ENCODE assay signal across 1 cellular context in genomic region chr16:46688657-46689491, GRCh38.
TF ChIP-seq lines count a peak whose summit lies in the region.

Gene VPS35, minus strand, starts transcription at chr16:46689178. Its CDS starts 45 bp downstream, at chr16:46689133.

TF ChIP-seq in HepG2, 621 proteins besides CTCF, POLR2A, EP300 and RAD21 (continued from another document and continues in another):
- TF ChIP-seq BCLAF1 (IDR thresholded peaks at IDR 0.05): no peak
- TF ChIP-seq ZMYM3 (CRISPR knock-in tag; IDR thresholded peaks at IDR 0.05): no peak
- no peak for TF ChIP-seq SCMH1 (CRISPR knock-in tag; IDR thresholded peaks at IDR 0.05; ENCODE audit: borderline replicate concordance)
- TF ChIP-seq POGZ (CRISPR knock-in tag; IDR thresholded peaks at IDR 0.05): peak; percentile 26; the same call in 1 of the 2 replicates
- peak; percentile 25 for TF ChIP-seq ELF3 (CRISPR knock-in tag; IDR thresholded peaks at IDR 0.05)
- no peak for TF ChIP-seq MTA3 (CRISPR knock-in tag; IDR thresholded peaks at IDR 0.05)
- TF ChIP-seq HCFC1 (IDR thresholded peaks at IDR 0.05; ENCODE audit: low read depth, low read length): no peak
- peak; percentile 92 for TF ChIP-seq ZNF264 (CRISPR knock-in tag; IDR thresholded peaks at IDR 0.05)
- TF ChIP-seq ZNF12 (CRISPR knock-in tag; IDR thresholded peaks at IDR 0.05): 0 out of 2 replicates have a peak, but pooled peaks have one; percentile 24
- peak; percentile 5; the same call in 1 of the 2 replicates for TF ChIP-seq ZNF572 (CRISPR knock-in tag; IDR thresholded peaks at IDR 0.05)
- 0 out of 2 replicates have a peak, but pooled peaks have one; percentile 43 for TF ChIP-seq ZNF557 (CRISPR knock-in tag; IDR thresholded peaks at IDR 0.05)
- no peak for TF ChIP-seq IRX3 (CRISPR knock-in tag; IDR thresholded peaks at IDR 0.05; ENCODE audit: borderline replicate concordance, low read depth)
- peak; percentile 78 for TF ChIP-seq KAT8 (CRISPR knock-in tag; IDR thresholded peaks at IDR 0.05)
- peak; percentile 28 for TF ChIP-seq MIER3 (CRISPR knock-in tag; IDR thresholded peaks at IDR 0.05; ENCODE audit: borderline replicate concordance)
- no peak for TF ChIP-seq ZNF205 (CRISPR knock-in tag; IDR thresholded peaks at IDR 0.05)
- no peak for TF ChIP-seq ZNF552 (CRISPR knock-in tag; IDR thresholded peaks at IDR 0.05; ENCODE audit: borderline replicate concordance)
- peak; percentile 88 for TF ChIP-seq POLR2AphosphoS5 (IDR thresholded peaks at IDR 0.05; ENCODE audit: low read depth, low read length)
- TF ChIP-seq REXO4 (CRISPR knock-in tag; IDR thresholded peaks at IDR 0.05; ENCODE audit: borderline replicate concordance): no peak; the same call in 1 of the 2 replicates
- no peak for TF ChIP-seq SMC3 (IDR thresholded peaks at IDR 0.05; ENCODE audit: low read length)
- TF ChIP-seq NR1H2 (CRISPR knock-in tag; IDR thresholded peaks at IDR 0.05; ENCODE audit: borderline replicate concordance, low read depth): peak; percentile 82; the same call in 1 of the 2 replicates
- peak; percentile 68; the same call in 1 of the 2 replicates for TF ChIP-seq ZNF232 (CRISPR knock-in tag; IDR thresholded peaks at IDR 0.05; ENCODE audit: borderline replicate concordance)
- TF ChIP-seq DDIT3 (CRISPR knock-in tag; IDR thresholded peaks at IDR 0.05): no peak
- peak; percentile 92; the same call in 1 of the 2 replicates for TF ChIP-seq NKX3-1 (CRISPR knock-in tag; IDR thresholded peaks at IDR 0.05)
- peak; percentile 46; the same call in 1 of the 2 replicates for TF ChIP-seq ATF2 (CRISPR knock-in tag; IDR thresholded peaks at IDR 0.05)
- 0 out of 2 replicates have a peak, but pooled peaks have one; percentile 36 for TF ChIP-seq E2F2 (CRISPR knock-in tag; IDR thresholded peaks at IDR 0.05; ENCODE audit: borderline replicate concordance)
- TF ChIP-seq FOXA3 (CRISPR knock-in tag; IDR thresholded peaks at IDR 0.05): no peak
- 0 out of 2 replicates have a peak, but pooled peaks have one; percentile 41 for TF ChIP-seq KLF6 (CRISPR knock-in tag; IDR thresholded peaks at IDR 0.05)
- no peak; the same call in 1 of the 2 replicates for TF ChIP-seq ATF5 (CRISPR knock-in tag; IDR thresholded peaks at IDR 0.05; ENCODE audit: low read depth)
- peak; percentile 44; the same call in 1 of the 2 replicates for TF ChIP-seq ZNF230 (CRISPR knock-in tag; IDR thresholded peaks at IDR 0.05)
- peak; percentile 56 for TF ChIP-seq CREM (IDR thresholded peaks at IDR 0.05)
- no peak for TF ChIP-seq CREM (CRISPR knock-in tag; IDR thresholded peaks at IDR 0.05)
- no peak for TF ChIP-seq ZSCAN30 (CRISPR knock-in tag; IDR thresholded peaks at IDR 0.05)
- TF ChIP-seq ZNF569 (CRISPR knock-in tag; IDR thresholded peaks at IDR 0.05; ENCODE audit: borderline replicate concordance): no peak
- no peak for TF ChIP-seq GLMP (CRISPR knock-in tag; IDR thresholded peaks at IDR 0.05; ENCODE audit: borderline replicate concordance)
- peak; percentile 95 for TF ChIP-seq ZNF501 (CRISPR knock-in tag; IDR thresholded peaks at IDR 0.05)
- TF ChIP-seq POGK (CRISPR knock-in tag; conservative IDR thresholded peaks at IDR 0.05): peak; percentile 39; the same call in 1 of the 2 replicates
- TF ChIP-seq TRIM22 (IDR thresholded peaks at IDR 0.05): no peak
- TF ChIP-seq DNMT1 (CRISPR knock-in tag; IDR thresholded peaks at IDR 0.05): peak; percentile 89; the same call in 1 of the 2 replicates
- no peak; the same call in 1 of the 2 replicates for TF ChIP-seq DNMT3B (CRISPR knock-in tag; conservative IDR thresholded peaks at IDR 0.05)
- no peak for TF ChIP-seq ZBTB34 (CRISPR knock-in tag; IDR thresholded peaks at IDR 0.05)
- peak; percentile 59; the same call in 1 of the 2 replicates for TF ChIP-seq PRDM10 (CRISPR knock-in tag; IDR thresholded peaks at IDR 0.05; ENCODE audit: low read depth)
- peak; percentile 75; the same call in 1 of the 2 replicates for TF ChIP-seq KMT2B (CRISPR knock-in tag; IDR thresholded peaks at IDR 0.05)
- no peak for TF ChIP-seq ZNF558 (CRISPR knock-in tag; IDR thresholded peaks at IDR 0.05; ENCODE audit: borderline replicate concordance)
- no peak for TF ChIP-seq THRA (CRISPR knock-in tag; IDR thresholded peaks at IDR 0.05; ENCODE audit: borderline replicate concordance)
- TF ChIP-seq CEBPB (IDR thresholded peaks at IDR 0.05; ENCODE audit: borderline replicate concordance, low read depth, low read length): no peak
- no peak for TF ChIP-seq ARID2 (CRISPR knock-in tag; IDR thresholded peaks at IDR 0.05; ENCODE audit: borderline replicate concordance)
- TF ChIP-seq NFE2L2 (IDR thresholded peaks at IDR 0.05; ENCODE audit: low read length): no peak
- TF ChIP-seq ZNF33A (CRISPR knock-in tag; IDR thresholded peaks at IDR 0.05; ENCODE audit: borderline replicate concordance): no peak
